ENCODE assay signal across 9 cellular contexts in genomic region chr4:164937576-164938270, GRCh38. TPM values are rescaled to one million over a fixed set of nuclear protein-coding genes. Genes with fewer than 3 reads are reported as not detected.
A peak's percentile ranks its signal among the peaks of the same experiment; 100 is the strongest.
DNase-seq lines count a peak whose midpoint lies in the region; ATAC-seq, FAIRE-seq and TF ChIP-seq lines count a peak whose summit lies in the region.
"Had no signal": no experiment of that assay in that cellular context is flagged by ENCODE, and none has a peak within 500 bp of the region (broad histone marks: within the 10 kb centered on the region; RNA-seq: fewer than 3 reads in every experiment).

No MANE protein-coding gene starts in this region.

- H3K27ac Mint-ChIP-seq in activated CD8-positive, alpha-beta memory T cell treated with anti-CD3 and anti-CD28 coated beads, Interleukin-2, amount 10 ng/mL, durations not matched to agents 7 days and 5 days = no peak overlapping the region
- H3K27ac Mint-ChIP-seq: stimulated activated naive CD8-positive, alpha-beta T cell treated with anti-CD3 and anti-CD28 coated beads, Interleukin-15, Interleukin-2, amounts not matched to agents 100 ng/mL and 50 ng/mL, for 24 hours had no signal

- no peak for DNase-seq in left lung
- DNase-seq in NCI-H1436 treated with DMSO at 0.1 percent for 48 hours (lab: John Stamatoyannopoulos, UW) = no peak
- DNase-seq in pancreas = no peak
- DNase-seq in activated CD8-positive, alpha-beta memory T cell treated with anti-CD3 and anti-CD28 coated beads, Interleukin-2, amount 10 ng/mL, durations not matched to agents 7 days and 5 days = no peak
- DNase-seq in NCI-H446 (lab: John Stamatoyannopoulos, UW) = no peak

- CTCF ChIA-PET in activated CD8-positive, alpha-beta memory T cell treated with anti-CD3 and anti-CD28 coated beads, Interleukin-2, amount 10 ng/mL, durations not matched to agents 7 days and 5 days (lab: Charles Lee) = no interaction called here

- H2AFZ ChIP-seq in OCI-LY1 (ENCODE audit: low read length) = no peak overlapping the region

- H3K4me3 Mint-ChIP-seq in activated CD8-positive, alpha-beta memory T cell treated with anti-CD3 and anti-CD28 coated beads, Interleukin-2, amount 10 ng/mL, durations not matched to agents 7 days and 5 days = no peak overlapping the region
- H3K4me3 Mint-ChIP-seq: stimulated activated naive CD8-positive, alpha-beta T cell treated with anti-CD3 and anti-CD28 coated beads, Interleukin-15, Interleukin-2, amounts not matched to agents 100 ng/mL and 50 ng/mL, for 24 hours had no signal

- H3K27me3 ChIP-seq in OCI-LY1 (ENCODE audit: insufficient read depth, low read length) (no peaks in the 10 kb centered on the region), left lung (no peaks in the 10 kb centered on the region), pancreas (no peaks in the 10 kb centered on the region)

- H3K9me3 ChIP-seq in OCI-LY1 (ENCODE audit: low read length) = no peaks in the 10 kb centered on the region
- no peaks in the 10 kb centered on the region for H3K9me3 ChIP-seq in left lung
- H3K9me3 ChIP-seq in pancreas = no peaks in the 10 kb centered on the region

- H3K4me3 ChIP-seq in OCI-LY1 (ENCODE audit: low read depth, low read length, poor library complexity, severe bottlenecking) = no peak overlapping the region
- H3K4me3 ChIP-seq in left lung = no peak overlapping the region
- no peak overlapping the region for H3K4me3 ChIP-seq in pancreas

- no peaks in the 10 kb centered on the region for H3K4me1 Mint-ChIP-seq in activated CD8-positive, alpha-beta memory T cell treated with anti-CD3 and anti-CD28 coated beads, Interleukin-2, amount 10 ng/mL, durations not matched to agents 7 days and 5 days

- H3K4me2 ChIP-seq in OCI-LY1 (ENCODE audit: low read length) = no peak overlapping the region

- H3K9me3 Mint-ChIP-seq in activated CD8-positive, alpha-beta memory T cell treated with anti-CD3 and anti-CD28 coated beads, Interleukin-2, amount 10 ng/mL, durations not matched to agents 7 days and 5 days (ENCODE audit: low read depth) = no peaks in the 10 kb centered on the region
- H3K9me3 Mint-ChIP-seq: stimulated activated naive CD8-positive, alpha-beta T cell treated with anti-CD3 and anti-CD28 coated beads, Interleukin-15, Interleukin-2, amounts not matched to agents 100 ng/mL and 50 ng/mL, for 24 hours had no signal

- TF ChIP-seq CTCF in OCI-LY1 (IDR thresholded peaks at IDR 0.05; ENCODE audit: low read length) (peak; percentile 47), left lung (IDR thresholded peaks at IDR 0.05) (no peak), pancreas (IDR thresholded peaks at IDR 0.05) (no peak)

- intact Hi-C loops in left lung (cut with DNase I) = no loop called here
- intact Hi-C loops in pancreas (cut with DNase I) = no loop called here

- H3F3A ChIP-seq in OCI-LY1 (ENCODE audit: insufficient read depth, low read length) = no peaks in the 10 kb centered on the region

- peak; percentile 50 for ATAC-seq in GM18511 (IDR thresholded peaks at IDR 0.05; ENCODE audit: unreplicated experiment)
- ATAC-seq in HG02588 (IDR thresholded peaks at IDR 0.05; ENCODE audit: unreplicated experiment) = peak; percentile 48
- ATAC-seq in left lung = peak; percentile 35
- ATAC-seq in pancreas = no peak
- no peak for ATAC-seq in activated CD8-positive, alpha-beta memory T cell treated with anti-CD3 and anti-CD28 coated beads, Interleukin-2, amount 10 ng/mL, durations not matched to agents 7 days and 5 days

- no peaks in the 10 kb centered on the region for H3K36me3 ChIP-seq in OCI-LY1 (ENCODE audit: insufficient read depth, low read length)
- H3K36me3 ChIP-seq in left lung = no peaks in the 10 kb centered on the region
- no peaks in the 10 kb centered on the region for H3K36me3 ChIP-seq in pancreas

- no peak for FAIRE-seq in pancreas (lab: Jason Lieb, UNC)

- H3K36me3 Mint-ChIP-seq in activated CD8-positive, alpha-beta memory T cell treated with anti-CD3 and anti-CD28 coated beads, Interleukin-2, amount 10 ng/mL, durations not matched to agents 7 days and 5 days = no peaks in the 10 kb centered on the region

- H3K9me2 ChIP-seq in OCI-LY1 (ENCODE audit: low read depth, low read length) = no peaks in the 10 kb centered on the region

- peaks cover 10% of the 10 kb centered on the region for H3K27me3 Mint-ChIP-seq in activated CD8-positive, alpha-beta memory T cell treated with anti-CD3 and anti-CD28 coated beads, Interleukin-2, amount 10 ng/mL, durations not matched to agents 7 days and 5 days

- H3K4me1 ChIP-seq in OCI-LY1 (ENCODE audit: insufficient read depth, low read length, severe bottlenecking) = peaks cover 13% of the 10 kb centered on the region
- H3K4me1 ChIP-seq in left lung = no peaks in the 10 kb centered on the region
- no peaks in the 10 kb centered on the region for H3K4me1 ChIP-seq in pancreas

- no peaks in the 10 kb centered on the region for H3K79me2 ChIP-seq in OCI-LY1 (ENCODE audit: insufficient read depth, low read length)

- no peak overlapping the region for H3K9ac ChIP-seq in OCI-LY1 (ENCODE audit: low read length)

- no peaks in the 10 kb centered on the region for H4K20me1 ChIP-seq in OCI-LY1 (ENCODE audit: insufficient read depth, low read length)

- H3K27ac ChIP-seq in OCI-LY1 (ENCODE audit: low read depth, low read length, poor library complexity, severe bottlenecking) (no peak overlapping the region), left lung (no peak overlapping the region), pancreas (no peak overlapping the region)

RNA-seq across cellular contexts. Expression of gene TRIM61, which starts 39.7 kb away (rescaled TPM):
- 1 to 10 TPM; 1.5 to 3.1 TPM for total RNA-seq in left lung
- total RNA-seq in pancreas = under 1 TPM; 0.12 to 0.47 (median 0.18) TPM
- polyA plus RNA-seq in pancreas = under 1 TPM; 0.11 to 0.70 TPM
- total RNA-seq in activated CD8-positive, alpha-beta memory T cell treated with anti-CD3 and anti-CD28 coated beads, Interleukin-2, amount 10 ng/mL, durations not matched to agents 7 days and 5 days = 1 to 10 TPM; 1.7 to 2.2 TPM

Comparison
In these comparisons a context has a peak if more than half of its experiments do, and no peak if none do; other contexts are left out.
1. ATAC-seq: peak in GM18511 (single experiment), HG02588 (single experiment) and left lung (single experiment); none in pancreas (0 of 4) and activated CD8-positive, alpha-beta memory T cell treated with anti-CD3 and anti-CD28 coated beads, Interleukin-2, amount 10 ng/mL, durations not matched to agents 7 days and 5 days (single experiment).